9 cellular contexts compared by ENCODE assay signal in the genomic region with DNA sequence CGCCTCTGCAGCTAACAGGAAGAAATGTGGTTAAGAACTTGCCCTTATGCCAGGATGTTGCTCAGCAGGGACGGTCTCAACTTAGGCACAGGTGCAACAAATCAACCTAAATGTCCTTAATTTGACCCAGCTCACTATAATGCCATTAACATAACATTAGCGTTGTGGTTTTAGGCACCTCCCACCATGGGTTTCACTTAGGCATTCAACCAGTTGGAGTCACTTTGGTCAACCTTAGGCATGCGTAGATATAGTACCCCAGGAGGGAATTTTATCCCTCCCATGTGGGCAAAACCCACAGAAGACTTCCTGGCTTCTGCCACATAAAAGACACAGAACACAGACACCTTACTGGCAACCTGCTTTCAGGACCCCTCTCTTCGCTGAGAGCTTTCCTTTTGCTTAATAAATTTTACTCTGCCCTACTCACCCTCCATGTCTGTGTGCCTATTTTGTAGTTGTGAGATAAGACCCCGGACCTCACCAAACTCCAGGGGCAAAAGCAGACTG. TPM values are rescaled to one million over a fixed set of nuclear protein-coding genes. Genes with fewer than 3 reads are reported as not detected.
DNase-seq lines count a peak whose midpoint lies in the region; ATAC-seq lines count a peak whose summit lies in the region.
"Had no signal": no experiment of that assay in that cellular context is flagged by ENCODE, and none has a peak within 500 bp of the region (broad histone marks: within the 10 kb centered on the region; RNA-seq: fewer than 3 reads in every experiment).

No MANE protein-coding gene starts in this region.

- no peaks in the 10 kb centered on the region for H3K27me3 ChIP-seq in BLaER1

- H3K9me3 Mint-ChIP-seq in activated CD4-positive, alpha-beta memory T cell treated with anti-CD3 and anti-CD28 coated beads, Interleukin-2, amount 10 ng/mL, durations not matched to agents 7 days and 5 days, result no peaks in the 10 kb centered on the region
- no peaks in the 10 kb centered on the region for H3K9me3 Mint-ChIP-seq in naive B cell

- ATAC-seq in GM21381 (IDR thresholded peaks at IDR 0.05; ENCODE audit: unreplicated experiment) (peak; percentile 89), HG03565 (IDR thresholded peaks at IDR 0.05; ENCODE audit: unreplicated experiment) (peak; percentile 71), naive B cell (ENCODE audit: low read depth in 2 of 2) (peak; percentile 85 to 87), Right ventricle myocardium inferior (no peak)

- H3K36me3 ChIP-seq in BLaER1, result no peaks in the 10 kb centered on the region

- no peaks in the 10 kb centered on the region for H3K36me3 Mint-ChIP-seq in activated CD4-positive, alpha-beta memory T cell treated with anti-CD3 and anti-CD28 coated beads, Interleukin-2, amount 10 ng/mL, durations not matched to agents 7 days and 5 days (ENCODE audit: low read depth)
- no peaks in the 10 kb centered on the region for H3K36me3 Mint-ChIP-seq in naive B cell
- H3K36me3 Mint-ChIP-seq: brain had no signal

- H3K27ac ChIP-seq in BLaER1, result peak overlapping the region; percentile 86

- H3K4me1 ChIP-seq in BLaER1, result peaks cover 42% of the 10 kb centered on the region

- peak overlapping the region; percentile 54 for H3K4me3 ChIP-seq in BLaER1

- peak; percentile 67 for DNase-seq in activated CD4-positive, alpha-beta memory T cell treated with anti-CD3 and anti-CD28 coated beads, Interleukin-2, amount 10 ng/mL, durations not matched to agents 7 days and 5 days
- DNase-seq in naive B cell, result peak; percentile 46
- no peak for DNase-seq in midbrain (lab: John Stamatoyannopoulos, UW)
- no peak for DNase-seq in Right ventricle myocardium inferior (ENCODE audit: missing footprints)
- DNase-seq in AG08395 (ENCODE audit: low spot score), result no peak

- POLR2A ChIA-PET in activated CD4-positive, alpha-beta memory T cell treated with anti-CD3 and anti-CD28 coated beads, Interleukin-2, amount 10 ng/mL, durations not matched to agents 7 days and 5 days (lab: Charles Lee), result interaction anchor here (0.8 to 6.8 kb wide), 13 partner anchors 9 to 366 kb away, joined by 3 to 90 read pairs (median 4); partner anchors contain the start of genes ERAP1, ERAP2 and RIOK2

- intact Hi-C loops in Right ventricle myocardium inferior (cut with DNase I), result no loop called here

- H3K27me3 Mint-ChIP-seq in activated CD4-positive, alpha-beta memory T cell treated with anti-CD3 and anti-CD28 coated beads, Interleukin-2, amount 10 ng/mL, durations not matched to agents 7 days and 5 days, result no peaks in the 10 kb centered on the region
- H3K27me3 Mint-ChIP-seq in naive B cell, result peaks cover 0 to 3% (median 0%) of the 10 kb centered on the region in 3 donors

- H3K9ac ChIP-seq in BLaER1, result peak overlapping the region; percentile 67

- peak overlapping the region; percentile 96 for H3K4me2 ChIP-seq in BLaER1

- peaks cover 47% of the 10 kb centered on the region for H3K4me1 Mint-ChIP-seq in activated CD4-positive, alpha-beta memory T cell treated with anti-CD3 and anti-CD28 coated beads, Interleukin-2, amount 10 ng/mL, durations not matched to agents 7 days and 5 days
- peaks cover 17 to 27% (median 24%) of the 10 kb centered on the region in 3 donors for H3K4me1 Mint-ChIP-seq in naive B cell

- H3K4me3 Mint-ChIP-seq in activated CD4-positive, alpha-beta memory T cell treated with anti-CD3 and anti-CD28 coated beads, Interleukin-2, amount 10 ng/mL, durations not matched to agents 7 days and 5 days, result peak overlapping the region; percentile 77
- peak overlapping the region; percentile 63 to 92 (median 82) for H3K4me3 Mint-ChIP-seq in naive B cell
- H3K4me3 Mint-ChIP-seq: brain had no signal

- CTCF ChIA-PET in activated CD4-positive, alpha-beta memory T cell treated with anti-CD3 and anti-CD28 coated beads, Interleukin-2, amount 10 ng/mL, durations not matched to agents 7 days and 5 days (lab: Charles Lee), result interaction anchor here (1.4 to 1.6 kb wide), 3 partner anchors 9 to 60 kb away, joined by 3 to 7 read pairs (median 4); partner anchors contain the start of genes ERAP1 and ERAP2

- H3K27ac Mint-ChIP-seq in activated CD4-positive, alpha-beta memory T cell treated with anti-CD3 and anti-CD28 coated beads, Interleukin-2, amount 10 ng/mL, durations not matched to agents 7 days and 5 days, result peak overlapping the region; percentile 84
- H3K27ac Mint-ChIP-seq in naive B cell, result peak overlapping the region; percentile 81 to 94 (median 88)

- H4K20me1 ChIP-seq in BLaER1, result no peaks in the 10 kb centered on the region

- no peaks in the 10 kb centered on the region for H3K9me3 ChIP-seq in BLaER1

RNA-seq across cellular contexts. Expression of gene ERAP1, which starts 8.7 kb away (rescaled TPM):
- total RNA-seq in activated CD4-positive, alpha-beta memory T cell treated with anti-CD3 and anti-CD28 coated beads, Interleukin-2, amount 10 ng/mL, durations not matched to agents 7 days and 5 days, result 100 to 1,000 TPM; 140 TPM
- polyA plus RNA-seq in naive B cell (ENCODE audit: low read depth in 6 of 6), result 10 to 100 TPM; 16.2 to 38.2 (median 32.9) TPM
- total RNA-seq in Right ventricle myocardium inferior, result 40.0 TPM

RNA-seq across cellular contexts. Expression of gene ERAP2, which starts 59.8 kb away (rescaled TPM):
- total RNA-seq in activated CD4-positive, alpha-beta memory T cell treated with anti-CD3 and anti-CD28 coated beads, Interleukin-2, amount 10 ng/mL, durations not matched to agents 7 days and 5 days, result 10 to 100 TPM; 91.3 to 93.9 TPM
- polyA plus RNA-seq in naive B cell (ENCODE audit: low read depth in 6 of 6), result 10 to 100 TPM in 5 of 6 donors, 1 to 10 TPM in 1; 9.9 to 98.7 (median 15.5) TPM
- total RNA-seq in Right ventricle myocardium inferior, result 6.4 TPM

Comparison
In these comparisons a context has a peak if more than half of its experiments do, and no peak if none do; other contexts are left out.
1. DNase-seq: peak in activated CD4-positive, alpha-beta memory T cell treated with anti-CD3 and anti-CD28 coated beads, Interleukin-2, amount 10 ng/mL, durations not matched to agents 7 days and 5 days (single experiment) and naive B cell (single experiment); none in midbrain (single experiment), Right ventricle myocardium inferior (single experiment) and AG08395 (single experiment).
2. RNA of gene ERAP2, which starts 59.8 kb away (total RNA-seq): 91.3 to 93.9 TPM in activated CD4-positive, alpha-beta memory T cell treated with anti-CD3 and anti-CD28 coated beads, Interleukin-2, amount 10 ng/mL, durations not matched to agents 7 days and 5 days; 6.4 TPM in Right ventricle myocardium inferior (single experiment); every median in the first group is over 10 times any median in the second.